In genomic region chr2:170240629-170241028, GRCh38 we compare ENCODE assay signal across 1 cellular context.
A peak's percentile ranks its signal among the peaks of the same experiment; 100 is the strongest.
TF ChIP-seq lines count a peak whose summit lies in the region.

No MANE protein-coding gene starts in this region.

TF ChIP-seq in K562, 482 proteins besides CTCF, POLR2A, EP300 and RAD21 (continued from another document):
- TF ChIP-seq, protein P1, sequence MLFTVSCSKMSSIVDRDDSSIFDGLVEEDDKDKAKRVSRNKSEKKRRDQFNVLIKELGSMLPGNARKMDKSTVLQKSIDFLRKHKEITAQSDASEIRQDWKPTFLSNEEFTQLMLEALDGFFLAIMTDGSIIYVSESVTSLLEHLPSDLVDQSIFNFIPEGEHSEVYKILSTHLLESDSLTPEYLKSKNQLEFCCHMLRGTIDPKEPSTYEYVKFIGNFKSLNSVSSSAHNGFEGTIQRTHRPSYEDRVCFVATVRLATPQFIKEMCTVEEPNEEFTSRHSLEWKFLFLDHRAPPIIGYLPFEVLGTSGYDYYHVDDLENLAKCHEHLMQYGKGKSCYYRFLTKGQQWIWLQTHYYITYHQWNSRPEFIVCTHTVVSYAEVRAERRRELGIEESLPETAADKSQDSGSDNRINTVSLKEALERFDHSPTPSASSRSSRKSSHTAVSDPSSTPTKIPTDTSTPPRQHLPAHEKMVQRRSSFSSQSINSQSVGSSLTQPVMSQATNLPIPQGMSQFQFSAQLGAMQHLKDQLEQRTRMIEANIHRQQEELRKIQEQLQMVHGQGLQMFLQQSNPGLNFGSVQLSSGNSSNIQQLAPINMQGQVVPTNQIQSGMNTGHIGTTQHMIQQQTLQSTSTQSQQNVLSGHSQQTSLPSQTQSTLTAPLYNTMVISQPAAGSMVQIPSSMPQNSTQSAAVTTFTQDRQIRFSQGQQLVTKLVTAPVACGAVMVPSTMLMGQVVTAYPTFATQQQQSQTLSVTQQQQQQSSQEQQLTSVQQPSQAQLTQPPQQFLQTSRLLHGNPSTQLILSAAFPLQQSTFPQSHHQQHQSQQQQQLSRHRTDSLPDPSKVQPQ (CRISPR knock-in tag; IDR thresholded peaks at IDR 0.05; ENCODE audit: borderline replicate concordance): 0 out of 2 replicates have a peak, but pooled peaks have one; percentile 26
- no peak for TF ChIP-seq SMARCA5 (IDR thresholded peaks at IDR 0.05)
- 0 out of 4 replicates have a peak, but pooled peaks of 1 of the 2 experiments have one; percentile 8 for TF ChIP-seq KDM1A (IDR thresholded peaks at IDR 0.05)
- TF ChIP-seq IFI16 (CRISPR knock-in tag; IDR thresholded peaks at IDR 0.05): no peak
- peak; percentile 96 for TF ChIP-seq MEIS2 (IDR thresholded peaks at IDR 0.05; ENCODE audit: partially characterized antibody)
- TF ChIP-seq TBL1XR1 (IDR thresholded peaks at IDR 0.05; ENCODE audit: low read length in 2 of 2): no peak
- TF ChIP-seq POLR2B (IDR thresholded peaks at IDR 0.05; ENCODE audit: low read depth, partially characterized antibody): no peak
- TF ChIP-seq RCOR1 (IDR thresholded peaks at IDR 0.05; ENCODE audit: borderline replicate concordance in 1 of 2, low read depth in 2 of 2, low read length in 2 of 2): no peak
- TF ChIP-seq GTF2E2 (tag; IDR thresholded peaks at IDR 0.05): 0 out of 2 replicates have a peak, but pooled peaks have one; percentile 21
